ENCODE assay signal across 22 cellular contexts in genomic region chr9:109776391-109776790, GRCh38. TPM values are rescaled to one million over a fixed set of nuclear protein-coding genes. Genes with fewer than 3 reads are reported as not detected.
"Had no signal": no experiment of that assay in that cellular context is flagged by ENCODE, and none has a peak within 500 bp of the region (broad histone marks: within the 10 kb centered on the region; RNA-seq: fewer than 3 reads in every experiment).

No MANE protein-coding gene starts in this region.

- DNase-seq: activated B cell treated with CpG ODN at 0.5 μM for 24 hours; activated CD4-positive, alpha-beta memory T cell treated with anti-CD3 and anti-CD28 coated beads for 36 hours; activated CD4-positive, alpha-beta T cell treated with anti-CD3 and anti-CD28 coated beads, Interleukin-2, amount 10 ng/mL, durations not matched to agents 7 days and 5 days; activated CD8-positive, alpha-beta memory T cell treated with anti-CD3 and anti-CD28 coated beads for 24 hours; activated effector memory CD4-positive, alpha-beta T cell treated with anti-CD3 and anti-CD28 coated beads, Interleukin-2, amount 50 U/mL, for 16 hours; activated naive CD4-positive, alpha-beta T cell treated with Interleukin-2 at 50 U/mL for 16 hours; activated naive CD8-positive, alpha-beta T cell treated with anti-CD3 and anti-CD28 coated beads, Interleukin-2, amount 50 U/mL, for 24 hours; activated T-cell treated with anti-CD3 and anti-CD28 coated beads, Interleukin-2, amount 50 U/mL, for 4 hours; amniotic stem cell; Kasumi-1; KBM-7; NCI-H1092; NCI-H1417; NCI-H2029; NCI-H2107; NCI-H524; SHP77 treated with DMSO at 0.1 percent for 48 hours; T-helper 17 cell; T-helper 9 cell had no signal

- H3K9me3 Mint-ChIP-seq: activated B cell treated with CpG ODN at 0.5 μM for 24 hours; activated CD4-positive, alpha-beta memory T cell treated with anti-CD3 and anti-CD28 coated beads for 36 hours; activated CD4-positive, alpha-beta T cell treated with anti-CD3 and anti-CD28 coated beads, Interleukin-2, amount 10 ng/mL, durations not matched to agents 7 days and 5 days; activated naive CD4-positive, alpha-beta T cell treated with anti-CD3 and anti-CD28 coated beads, Interleukin-2, amount 50 U/mL, for 72 hours; activated naive CD8-positive, alpha-beta T cell treated with anti-CD3 and anti-CD28 coated beads, Interleukin-2, amount 50 U/mL, for 24 hours; activated T-cell treated with anti-CD3 and anti-CD28 coated beads, Interleukin-2, amount 50 U/mL, for 4 hours; brain had no signal

- ATAC-seq: activated naive CD4-positive, alpha-beta T cell treated with anti-CD3 and anti-CD28 coated beads, Interleukin-2, amount 50 U/mL, for 72 hours; activated naive CD8-positive, alpha-beta T cell treated with anti-CD3 and anti-CD28 coated beads, Interleukin-2, amount 50 U/mL, for 24 hours; activated T-cell treated with anti-CD3 and anti-CD28 coated beads, Interleukin-2, amount 50 U/mL, for 4 hours; T-helper 17 cell had no signal

- H3K27ac Mint-ChIP-seq: activated B cell treated with CpG ODN at 0.5 μM for 24 hours; activated CD4-positive, alpha-beta memory T cell treated with anti-CD3 and anti-CD28 coated beads for 36 hours; activated CD4-positive, alpha-beta T cell treated with anti-CD3 and anti-CD28 coated beads, Interleukin-2, amount 10 ng/mL, durations not matched to agents 7 days and 5 days; activated naive CD4-positive, alpha-beta T cell treated with anti-CD3 and anti-CD28 coated beads, Interleukin-2, amount 50 U/mL, for 72 hours; activated naive CD8-positive, alpha-beta T cell treated with anti-CD3 and anti-CD28 coated beads, Interleukin-2, amount 50 U/mL, for 24 hours; brain; T-helper 17 cell had no signal

- H3K27me3 ChIP-seq: cardiac muscle cell had no signal

- H3K27ac ChIP-seq: cardiac muscle cell had no signal

- H3K4me3 Mint-ChIP-seq: activated B cell treated with CpG ODN at 0.5 μM for 24 hours; activated CD4-positive, alpha-beta memory T cell treated with anti-CD3 and anti-CD28 coated beads for 36 hours; activated CD4-positive, alpha-beta T cell treated with anti-CD3 and anti-CD28 coated beads, Interleukin-2, amount 10 ng/mL, durations not matched to agents 7 days and 5 days; activated naive CD8-positive, alpha-beta T cell treated with anti-CD3 and anti-CD28 coated beads, Interleukin-2, amount 50 U/mL, for 24 hours; activated T-cell treated with anti-CD3 and anti-CD28 coated beads, Interleukin-2, amount 50 U/mL, for 4 hours; T-helper 17 cell had no signal

- H3K4me3 ChIP-seq: cardiac muscle cell had no signal

- H3K36me3 Mint-ChIP-seq: activated CD4-positive, alpha-beta memory T cell treated with anti-CD3 and anti-CD28 coated beads for 36 hours; activated naive CD4-positive, alpha-beta T cell treated with anti-CD3 and anti-CD28 coated beads, Interleukin-2, amount 50 U/mL, for 72 hours; brain had no signal

- H3K4me1 Mint-ChIP-seq: activated B cell treated with CpG ODN at 0.5 μM for 24 hours; activated naive CD8-positive, alpha-beta T cell treated with anti-CD3 and anti-CD28 coated beads, Interleukin-2, amount 50 U/mL, for 24 hours; T-helper 17 cell had no signal

RNA-seq across cellular contexts. Expression of gene PALM2AKAP2, which starts 3.6 kb away (rescaled TPM):
- total RNA-seq: activated B cell treated with CpG ODN at 0.5 μM for 24 hours, T-helper 17 cell had no signal
